ENCODE assay signal across 1 cellular context in genomic region chr5:98773464-98774191, GRCh38.
TF ChIP-seq lines count a peak whose summit lies in the region.

A gene with protein sequence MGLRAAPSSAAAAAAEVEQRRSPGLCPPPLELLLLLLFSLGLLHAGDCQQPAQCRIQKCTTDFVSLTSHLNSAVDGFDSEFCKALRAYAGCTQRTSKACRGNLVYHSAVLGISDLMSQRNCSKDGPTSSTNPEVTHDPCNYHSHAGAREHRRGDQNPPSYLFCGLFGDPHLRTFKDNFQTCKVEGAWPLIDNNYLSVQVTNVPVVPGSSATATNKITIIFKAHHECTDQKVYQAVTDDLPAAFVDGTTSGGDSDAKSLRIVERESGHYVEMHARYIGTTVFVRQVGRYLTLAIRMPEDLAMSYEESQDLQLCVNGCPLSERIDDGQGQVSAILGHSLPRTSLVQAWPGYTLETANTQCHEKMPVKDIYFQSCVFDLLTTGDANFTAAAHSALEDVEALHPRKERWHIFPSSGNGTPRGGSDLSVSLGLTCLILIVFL (plus strand): TSS chr5:98773663. CDS start chr5:98774071, 408 bp downstream.

TF ChIP-seq in GM12878, 131 proteins besides CTCF, POLR2A, EP300 and RAD21 (continued from another document and continues in another):
- TF ChIP-seq, protein P1, sequence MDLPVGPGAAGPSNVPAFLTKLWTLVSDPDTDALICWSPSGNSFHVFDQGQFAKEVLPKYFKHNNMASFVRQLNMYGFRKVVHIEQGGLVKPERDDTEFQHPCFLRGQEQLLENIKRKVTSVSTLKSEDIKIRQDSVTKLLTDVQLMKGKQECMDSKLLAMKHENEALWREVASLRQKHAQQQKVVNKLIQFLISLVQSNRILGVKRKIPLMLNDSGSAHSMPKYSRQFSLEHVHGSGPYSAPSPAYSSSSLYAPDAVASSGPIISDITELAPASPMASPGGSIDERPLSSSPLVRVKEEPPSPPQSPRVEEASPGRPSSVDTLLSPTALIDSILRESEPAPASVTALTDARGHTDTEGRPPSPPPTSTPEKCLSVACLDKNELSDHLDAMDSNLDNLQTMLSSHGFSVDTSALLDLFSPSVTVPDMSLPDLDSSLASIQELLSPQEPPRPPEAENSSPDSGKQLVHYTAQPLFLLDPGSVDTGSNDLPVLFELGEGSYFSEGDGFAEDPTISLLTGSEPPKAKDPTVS (IDR thresholded peaks at IDR 0.05; ENCODE audit: low read depth, low read length): no peak
- no peak for TF ChIP-seq IRF4 (IDR thresholded peaks at IDR 0.05; ENCODE audit: low read depth, low read length)
- TF ChIP-seq ZNF384 (IDR thresholded peaks at IDR 0.05; ENCODE audit: borderline replicate concordance, low read depth, low read length): no peak
- TF ChIP-seq NR2C1 (IDR thresholded peaks at IDR 0.05): no peak
- peak; percentile 88 for TF ChIP-seq LARP7 (IDR thresholded peaks at IDR 0.05)
- TF ChIP-seq BCL3 (IDR thresholded peaks at IDR 0.05; ENCODE audit: borderline replicate concordance, insufficient read depth, low read depth, low read length, poor library complexity, severe bottlenecking): no peak
- TF ChIP-seq SPI1 (IDR thresholded peaks at IDR 0.05; ENCODE audit: borderline replicate concordance, insufficient read depth, low read depth, low read length): no peak
- TF ChIP-seq NBN (IDR thresholded peaks at IDR 0.05): no peak
- TF ChIP-seq BMI1 (IDR thresholded peaks at IDR 0.05; ENCODE audit: borderline replicate concordance): no peak
- TF ChIP-seq USF2 (IDR thresholded peaks at IDR 0.05; ENCODE audit: borderline replicate concordance, low read depth, low read length): no peak
- TF ChIP-seq, protein P2, sequence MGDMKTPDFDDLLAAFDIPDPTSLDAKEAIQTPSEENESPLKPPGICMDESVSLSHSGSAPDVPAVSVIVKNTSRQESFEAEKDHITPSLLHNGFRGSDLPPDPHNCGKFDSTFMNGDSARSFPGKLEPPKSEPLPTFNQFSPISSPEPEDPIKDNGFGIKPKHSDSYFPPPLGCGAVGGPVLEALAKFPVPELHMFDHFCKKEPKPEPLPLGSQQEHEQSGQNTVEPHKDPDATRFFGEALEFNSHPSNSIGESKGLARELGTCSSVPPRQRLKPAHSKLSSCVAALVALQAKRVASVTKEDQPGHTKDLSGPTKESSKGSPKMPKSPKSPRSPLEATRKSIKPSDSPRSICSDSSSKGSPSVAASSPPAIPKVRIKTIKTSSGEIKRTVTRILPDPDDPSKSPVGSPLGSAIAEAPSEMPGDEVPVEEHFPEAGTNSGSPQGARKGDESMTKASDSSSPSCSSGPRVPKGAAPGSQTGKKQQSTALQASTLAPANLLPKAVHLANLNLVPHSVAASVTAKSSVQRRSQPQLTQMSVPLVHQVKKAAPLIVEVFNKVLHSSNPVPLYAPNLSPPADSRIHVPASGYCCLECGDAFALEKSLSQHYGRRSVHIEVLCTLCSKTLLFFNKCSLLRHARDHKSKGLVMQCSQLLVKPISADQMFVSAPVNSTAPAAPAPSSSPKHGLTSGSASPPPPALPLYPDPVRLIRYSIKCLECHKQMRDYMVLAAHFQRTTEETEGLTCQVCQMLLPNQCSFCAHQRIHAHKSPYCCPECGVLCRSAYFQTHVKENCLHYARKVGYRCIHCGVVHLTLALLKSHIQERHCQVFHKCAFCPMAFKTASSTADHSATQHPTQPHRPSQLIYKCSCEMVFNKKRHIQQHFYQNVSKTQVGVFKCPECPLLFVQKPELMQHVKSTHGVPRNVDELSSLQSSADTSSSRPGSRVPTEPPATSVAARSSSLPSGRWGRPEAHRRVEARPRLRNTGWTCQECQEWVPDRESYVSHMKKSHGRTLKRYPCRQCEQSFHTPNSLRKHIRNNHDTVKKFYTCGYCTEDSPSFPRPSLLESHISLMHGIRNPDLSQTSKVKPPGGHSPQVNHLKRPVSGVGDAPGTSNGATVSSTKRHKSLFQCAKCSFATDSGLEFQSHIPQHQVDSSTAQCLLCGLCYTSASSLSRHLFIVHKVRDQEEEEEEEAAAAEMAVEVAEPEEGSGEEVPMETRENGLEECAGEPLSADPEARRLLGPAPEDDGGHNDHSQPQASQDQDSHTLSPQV (IDR thresholded peaks at IDR 0.05): no peak
- 0 out of 2 replicates have a peak, but pooled peaks have one; percentile 97 for TF ChIP-seq ASH2L (IDR thresholded peaks at IDR 0.05; ENCODE audit: borderline replicate concordance, low read depth)
- no peak for TF ChIP-seq MTA2 (IDR thresholded peaks at IDR 0.05; ENCODE audit: low read depth)
- TF ChIP-seq TCF12 (IDR thresholded peaks at IDR 0.05; ENCODE audit: low read depth, low read length): no peak
- TF ChIP-seq MYC (IDR thresholded peaks at IDR 0.05; ENCODE audit: insufficient read depth, insufficient read length, insufficient replicate concordance, low read length, severe bottlenecking): peak; percentile 11
- TF ChIP-seq E2F8 (IDR thresholded peaks at IDR 0.05; ENCODE audit: low read depth, partially characterized antibody): no peak
- no peak for TF ChIP-seq ELK1 (IDR thresholded peaks at IDR 0.05; ENCODE audit: low read depth, low read length)
- no peak for TF ChIP-seq GABPA (IDR thresholded peaks at IDR 0.05; ENCODE audit: low read depth)
- no peak for TF ChIP-seq STAT1 (conservative IDR thresholded peaks at IDR 0.05)
- peak; percentile 76 for TF ChIP-seq FOS (IDR thresholded peaks at IDR 0.05; ENCODE audit: borderline replicate concordance, extremely low read depth, insufficient read length)
- no peak for TF ChIP-seq PML (IDR thresholded peaks at IDR 0.05; ENCODE audit: low read length)
- no peak for TF ChIP-seq PAX8 (IDR thresholded peaks at IDR 0.05)
- peak; percentile 94 for TF ChIP-seq PBX3 (IDR thresholded peaks at IDR 0.05; ENCODE audit: insufficient replicate concordance, low read depth, low read length)
- TF ChIP-seq NR2F1 (conservative IDR thresholded peaks at IDR 0.05): peak; percentile 37; the same call in 1 of the 2 replicates
- peak; percentile 98 for TF ChIP-seq SP1 (IDR thresholded peaks at IDR 0.05; ENCODE audit: low read depth, low read length)
- no peak for TF ChIP-seq EZH2 (IDR thresholded peaks at IDR 0.05; ENCODE audit: borderline replicate concordance, control insufficient read depth, low read depth, low read length)
- TF ChIP-seq BHLHE40 (IDR thresholded peaks at IDR 0.05; ENCODE audit: borderline replicate concordance in 1 of 2, low read depth in 2 of 2, low read length in 1 of 2): peak in 1 of 2 experiments; percentile 52; a peak in 2 of 4 replicates
- TF ChIP-seq, protein P3, sequence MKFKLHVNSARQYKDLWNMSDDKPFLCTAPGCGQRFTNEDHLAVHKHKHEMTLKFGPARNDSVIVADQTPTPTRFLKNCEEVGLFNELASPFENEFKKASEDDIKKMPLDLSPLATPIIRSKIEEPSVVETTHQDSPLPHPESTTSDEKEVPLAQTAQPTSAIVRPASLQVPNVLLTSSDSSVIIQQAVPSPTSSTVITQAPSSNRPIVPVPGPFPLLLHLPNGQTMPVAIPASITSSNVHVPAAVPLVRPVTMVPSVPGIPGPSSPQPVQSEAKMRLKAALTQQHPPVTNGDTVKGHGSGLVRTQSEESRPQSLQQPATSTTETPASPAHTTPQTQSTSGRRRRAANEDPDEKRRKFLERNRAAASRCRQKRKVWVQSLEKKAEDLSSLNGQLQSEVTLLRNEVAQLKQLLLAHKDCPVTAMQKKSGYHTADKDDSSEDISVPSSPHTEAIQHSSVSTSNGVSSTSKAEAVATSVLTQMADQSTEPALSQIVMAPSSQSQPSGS (IDR thresholded peaks at IDR 0.05; ENCODE audit: low read length): no peak
- no peak for TF ChIP-seq SMAD1 (IDR thresholded peaks at IDR 0.05; ENCODE audit: low read depth, partially characterized antibody)
- TF ChIP-seq CHD4 (IDR thresholded peaks at IDR 0.05): no peak
- no peak for TF ChIP-seq HDAC6 (IDR thresholded peaks at IDR 0.05; ENCODE audit: unreplicated experiment)
- no peak for TF ChIP-seq CBX5 (IDR thresholded peaks at IDR 0.05; ENCODE audit: low read depth)
- no peak for TF ChIP-seq TBL1XR1 (IDR thresholded peaks at IDR 0.05; ENCODE audit: low read depth, low read length)
- TF ChIP-seq SIN3A (IDR thresholded peaks at IDR 0.05; ENCODE audit: low read depth, low read length): no peak
- no peak for TF ChIP-seq JUND (IDR thresholded peaks at IDR 0.05; ENCODE audit: low read depth, low read length)
- TF ChIP-seq HCFC1 (IDR thresholded peaks at IDR 0.05; ENCODE audit: low read length): no peak
- TF ChIP-seq CHD1 (IDR thresholded peaks at IDR 0.05; ENCODE audit: low read depth, low read length): no peak
- no peak for TF ChIP-seq CBFB (IDR thresholded peaks at IDR 0.05; ENCODE audit: low read depth)
- peak; percentile 67; the same call in 1 of the 2 replicates for TF ChIP-seq SMARCA5 (IDR thresholded peaks at IDR 0.05)
- no peak for TF ChIP-seq MYB (IDR thresholded peaks at IDR 0.05; ENCODE audit: borderline replicate concordance, low read depth, low read length)
- TF ChIP-seq, protein P4, sequence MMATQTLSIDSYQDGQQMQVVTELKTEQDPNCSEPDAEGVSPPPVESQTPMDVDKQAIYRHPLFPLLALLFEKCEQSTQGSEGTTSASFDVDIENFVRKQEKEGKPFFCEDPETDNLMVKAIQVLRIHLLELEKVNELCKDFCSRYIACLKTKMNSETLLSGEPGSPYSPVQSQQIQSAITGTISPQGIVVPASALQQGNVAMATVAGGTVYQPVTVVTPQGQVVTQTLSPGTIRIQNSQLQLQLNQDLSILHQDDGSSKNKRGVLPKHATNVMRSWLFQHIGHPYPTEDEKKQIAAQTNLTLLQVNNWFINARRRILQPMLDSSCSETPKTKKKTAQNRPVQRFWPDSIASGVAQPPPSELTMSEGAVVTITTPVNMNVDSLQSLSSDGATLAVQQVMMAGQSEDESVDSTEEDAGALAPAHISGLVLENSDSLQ (IDR thresholded peaks at IDR 0.05): peak; percentile 98
- no peak for TF ChIP-seq ZNF622 (IDR thresholded peaks at IDR 0.05)
- TF ChIP-seq EGR1 (IDR thresholded peaks at IDR 0.05; ENCODE audit: borderline replicate concordance in 1 of 2, low read depth in 2 of 2, low read length in 2 of 2): no peak
- TF ChIP-seq MTA3 (IDR thresholded peaks at IDR 0.05; ENCODE audit: borderline replicate concordance, low read length): no peak
- TF ChIP-seq IKZF2 (IDR thresholded peaks at IDR 0.05): no peak
- TF ChIP-seq, protein P5, sequence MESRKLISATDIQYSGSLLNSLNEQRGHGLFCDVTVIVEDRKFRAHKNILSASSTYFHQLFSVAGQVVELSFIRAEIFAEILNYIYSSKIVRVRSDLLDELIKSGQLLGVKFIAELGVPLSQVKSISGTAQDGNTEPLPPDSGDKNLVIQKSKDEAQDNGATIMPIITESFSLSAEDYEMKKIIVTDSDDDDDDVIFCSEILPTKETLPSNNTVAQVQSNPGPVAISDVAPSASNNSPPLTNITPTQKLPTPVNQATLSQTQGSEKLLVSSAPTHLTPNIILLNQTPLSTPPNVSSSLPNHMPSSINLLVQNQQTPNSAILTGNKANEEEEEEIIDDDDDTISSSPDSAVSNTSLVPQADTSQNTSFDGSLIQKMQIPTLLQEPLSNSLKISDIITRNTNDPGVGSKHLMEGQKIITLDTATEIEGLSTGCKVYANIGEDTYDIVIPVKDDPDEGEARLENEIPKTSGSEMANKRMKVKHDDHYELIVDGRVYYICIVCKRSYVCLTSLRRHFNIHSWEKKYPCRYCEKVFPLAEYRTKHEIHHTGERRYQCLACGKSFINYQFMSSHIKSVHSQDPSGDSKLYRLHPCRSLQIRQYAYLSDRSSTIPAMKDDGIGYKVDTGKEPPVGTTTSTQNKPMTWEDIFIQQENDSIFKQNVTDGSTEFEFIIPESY (IDR thresholded peaks at IDR 0.05): no peak
